ENCODE assay signal across 1 cellular context in genomic region chr7:837001-837400, GRCh38.
A peak's percentile ranks its signal among the peaks of the same experiment; 100 is the strongest.
TF ChIP-seq lines count a peak whose summit lies in the region.

No MANE protein-coding gene starts in this region.

TF ChIP-seq in K562, 482 proteins besides CTCF, POLR2A, EP300 and RAD21 (continued from another document):
- no peak for TF ChIP-seq TOE1 (IDR thresholded peaks at IDR 0.05; ENCODE audit: borderline replicate concordance)
- no peak for TF ChIP-seq TOE1 (CRISPR knock-in tag; IDR thresholded peaks at IDR 0.05; ENCODE audit: borderline replicate concordance, low read depth)
- no peak for TF ChIP-seq NONO (IDR thresholded peaks at IDR 0.05; ENCODE audit: low read depth in 2 of 2, low read length in 1 of 2)
- 0 out of 2 replicates have a peak, but pooled peaks have one; percentile 8 for TF ChIP-seq STAG1 (CRISPR knock-in tag; IDR thresholded peaks at IDR 0.05; ENCODE audit: borderline replicate concordance)
- no peak for TF ChIP-seq RBFOX2 (IDR thresholded peaks at IDR 0.05; ENCODE audit: low read depth, low read length)
- no peak for TF ChIP-seq XRCC4 (IDR thresholded peaks at IDR 0.05; ENCODE audit: extremely low read depth, insufficient read depth, insufficient read length)
- no peak for TF ChIP-seq ZNF561 (CRISPR knock-in tag; conservative IDR thresholded peaks at IDR 0.05)
- TF ChIP-seq ZNF76 (CRISPR knock-in tag; IDR thresholded peaks at IDR 0.05; ENCODE audit: borderline replicate concordance) = no peak
- no peak for TF ChIP-seq MAFF (IDR thresholded peaks at IDR 0.05; ENCODE audit: low read length)
- no peak for TF ChIP-seq CBX2 (IDR thresholded peaks at IDR 0.05; ENCODE audit: insufficient read depth, low read length, poor library complexity, severe bottlenecking)
- TF ChIP-seq MYBL2 (IDR thresholded peaks at IDR 0.05; ENCODE audit: low read depth) = no peak
- no peak for TF ChIP-seq MYBL2 (CRISPR knock-in tag; IDR thresholded peaks at IDR 0.05; ENCODE audit: borderline replicate concordance)
- no peak for TF ChIP-seq KLF6 (CRISPR knock-in tag; IDR thresholded peaks at IDR 0.05; ENCODE audit: borderline replicate concordance)
- no peak for TF ChIP-seq NFYB (IDR thresholded peaks at IDR 0.05; ENCODE audit: extremely low read depth, insufficient read length)
- TF ChIP-seq SETDB1 (IDR thresholded peaks at IDR 0.05; ENCODE audit: low read length) = no peak
